7 cellular contexts compared by ENCODE assay signal in the genomic region with DNA sequence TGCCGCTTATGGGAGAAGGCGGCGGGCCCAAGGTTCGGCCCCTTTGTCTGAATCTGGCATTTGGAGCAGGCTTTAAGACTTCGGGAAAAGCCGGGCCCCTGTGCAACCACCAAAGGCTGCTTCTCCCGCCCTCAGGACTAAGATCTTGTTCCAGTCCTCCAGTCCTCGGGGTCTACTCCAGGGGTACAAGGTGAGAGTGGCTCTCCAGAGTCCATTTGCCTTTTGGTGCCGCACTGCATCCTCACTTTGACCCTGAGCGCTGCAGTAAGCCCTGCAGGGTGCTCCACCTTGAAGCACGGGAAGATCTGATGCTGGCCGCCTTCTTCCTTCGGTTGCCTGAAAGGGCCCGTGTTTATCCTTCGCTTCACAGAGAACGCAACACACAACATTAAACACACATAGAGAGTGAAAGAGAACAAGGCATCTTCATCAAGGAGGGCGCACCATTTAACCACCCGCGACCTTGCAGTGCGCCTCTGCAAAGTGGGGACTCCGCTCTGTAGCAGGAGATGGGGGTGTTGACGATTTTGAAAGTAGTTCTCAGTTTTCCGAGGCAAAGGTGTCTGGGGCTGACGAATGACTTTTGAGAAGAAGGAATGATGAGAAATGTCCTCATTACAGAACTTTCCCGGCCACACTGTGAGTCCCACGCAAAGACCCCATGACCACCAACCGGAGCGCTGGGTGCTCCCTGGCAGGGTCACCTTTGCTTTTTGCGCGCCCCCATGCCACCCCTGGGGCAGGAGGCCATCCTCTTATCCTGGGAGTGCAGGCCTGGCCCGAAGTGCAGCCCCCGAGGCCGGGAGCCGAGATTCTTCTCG. TPM values are rescaled to one million over a fixed set of nuclear protein-coding genes. Genes with fewer than 3 reads are reported as not detected.
A peak's percentile ranks its signal among the peaks of the same experiment; 100 is the strongest.
DNase-seq lines count a peak whose midpoint lies in the region; ATAC-seq, FAIRE-seq and TF ChIP-seq lines count a peak whose summit lies in the region.

No MANE protein-coding gene starts in this region.

- TF ChIP-seq RAD21 in HCT116 (IDR thresholded peaks at IDR 0.05; ENCODE audit: low read depth), result no peak

- H2AFZ ChIP-seq in HCT116 (ENCODE audit: low read depth, low read length, poor library complexity, severe bottlenecking) (no peak overlapping the region), keratinocyte (ENCODE audit: control insufficient read depth, low read length) (peak overlapping the region; percentile 80)

- FAIRE-seq in keratinocyte (lab: Jason Lieb, UNC), result no peak
- no peak for FAIRE-seq in GM12891 (lab: Jason Lieb, UNC)

- DNase-seq in HCT116 (ENCODE audit: low read depth, low spot score) (no peak), keratinocyte (ENCODE audit: low read depth, low spot score) (no peak), GM12891 (ENCODE audit: insufficient read length, low spot score) (no peak), NAMALWA (ENCODE audit: low spot score) (no peak)
- no peak for DNase-seq in activated T-helper 1 cell treated with anti-CD3 and anti-CD28 coated beads, Interleukin-12 subunit alpha, Interleukin-12 subunit beta, Interleukin-2, Interleukin-4 antibody, amounts not matched to agents 30 ng/mL and 10 ng/mL and 1 ng/mL, durations not matched to agents 14 hours and 24 hours and 36 hours (ENCODE audit: low spot score)
- no peak for DNase-seq in stimulated activated naive CD8-positive, alpha-beta T cell treated with anti-CD3 and anti-CD28 coated beads, Interleukin-15, amount 100 ng/mL, for 72 hours

- peak overlapping the region; percentile 47; the same call in 1 of the 2 replicates for H3K27ac ChIP-seq in HCT116 (ENCODE audit: low read depth, low read length)
- no peak overlapping the region for H3K27ac ChIP-seq in keratinocyte (ENCODE audit: control insufficient read depth, insufficient read depth, low read length)

- no peak for TF ChIP-seq CTCF in HCT116 (IDR thresholded peaks at IDR 0.05 in 2 of 3, conservative IDR thresholded peaks at IDR 0.05 in 1 of 3; ENCODE audit: borderline replicate concordance in 1 of 3, insufficient read depth in 1 of 3, low read depth in 2 of 3, low read length in 2 of 3)
- TF ChIP-seq CTCF in keratinocyte (optimal IDR thresholded peaks at IDR 0.05 in 1 of 3, IDR thresholded peaks at IDR 0.05 in 1 of 3, conservative IDR thresholded peaks at IDR 0.05 in 1 of 3; ENCODE audit: extremely low read depth in 1 of 3, insufficient read depth in 2 of 3, low read length in 3 of 3), result no peak

- no peaks in the 10 kb centered on the region for H3K9me1 ChIP-seq in keratinocyte (ENCODE audit: control insufficient read depth, extremely low read depth, insufficient read depth, low read length)

- peak overlapping the region; percentile 47 to 67 for H3K4me3 ChIP-seq in HCT116 (replicated peaks in 1 of 2; ENCODE audit: low read depth in 1 of 2, low read length in 2 of 2)
- peak overlapping the region; percentile 59 to 73 (median 61) for H3K4me3 ChIP-seq in keratinocyte (ENCODE audit: control insufficient read depth in 2 of 3, extremely low read depth in 1 of 3, insufficient read depth in 2 of 3, low read depth in 1 of 3, low read length in 3 of 3)

- H3K79me2 ChIP-seq in HCT116 (ENCODE audit: insufficient read depth, low read length) (no peaks in the 10 kb centered on the region), keratinocyte (ENCODE audit: control insufficient read depth, insufficient read depth, low read length) (no peaks in the 10 kb centered on the region)

- no peaks in the 10 kb centered on the region for H3K9me3 ChIP-seq in HCT116 (ENCODE audit: control insufficient read depth in 1 of 2, insufficient read depth in 1 of 2, low read depth in 1 of 2, low read length in 2 of 2)
- H3K9me3 ChIP-seq in keratinocyte (ENCODE audit: control insufficient read depth, low read depth, low read length), result no peaks in the 10 kb centered on the region

- RAD21 ChIA-PET in HCT116 (lab: Charles Lee; ENCODE audit: low non-redundant PET in 1 of 2, low total read pairs in 2 of 2, uncharacterized antibody in 2 of 2, unreplicated experiment in 2 of 2), result no interaction called here

- CTCF ChIA-PET in HCT116 (lab: Charles Lee), result no interaction called here

- no peaks in the 10 kb centered on the region for H4K20me1 ChIP-seq in HCT116 (ENCODE audit: insufficient read depth)
- H4K20me1 ChIP-seq in keratinocyte (ENCODE audit: control insufficient read depth, extremely low read depth, insufficient read depth, low read length), result no peaks in the 10 kb centered on the region

- H3K9ac ChIP-seq in HCT116 (ENCODE audit: low read length) (peak overlapping the region; percentile 57; the same call in 1 of the 2 replicates), keratinocyte (ENCODE audit: control insufficient read depth, extremely low read depth, insufficient read depth, low read length) (peak overlapping the region; percentile 52)

- no peak overlapping the region for H3K27ac Mint-ChIP-seq in activated T-helper 1 cell treated with anti-CD3 and anti-CD28 coated beads, Interleukin-12 subunit alpha, Interleukin-12 subunit beta, Interleukin-2, Interleukin-4 antibody, amounts not matched to agents 30 ng/mL and 10 ng/mL and 1 ng/mL, durations not matched to agents 14 hours and 24 hours and 36 hours
- H3K27ac Mint-ChIP-seq in stimulated activated naive CD8-positive, alpha-beta T cell treated with anti-CD3 and anti-CD28 coated beads, Interleukin-15, amount 100 ng/mL, for 72 hours, result peak overlapping the region in 1 of 2 donors; percentile 43

- TF ChIP-seq POLR2A in HCT116 (IDR thresholded peaks at IDR 0.05; ENCODE audit: borderline replicate concordance, extremely low read depth, insufficient read depth, insufficient read length) (no peak), GM12891 (IDR thresholded peaks at IDR 0.05; ENCODE audit: low read depth, low read length) (no peak)

- H3K27me3 Mint-ChIP-seq in activated T-helper 1 cell treated with anti-CD3 and anti-CD28 coated beads, Interleukin-12 subunit alpha, Interleukin-12 subunit beta, Interleukin-2, Interleukin-4 antibody, amounts not matched to agents 30 ng/mL and 10 ng/mL and 1 ng/mL, durations not matched to agents 14 hours and 24 hours and 36 hours (ENCODE audit: insufficient read depth), result peaks cover 11% of the 10 kb centered on the region
- H3K27me3 Mint-ChIP-seq in stimulated activated naive CD8-positive, alpha-beta T cell treated with anti-CD3 and anti-CD28 coated beads, Interleukin-15, amount 100 ng/mL, for 72 hours, result peaks cover 39% of the 10 kb centered on the region

- ATAC-seq in HCT116 (no peak), HG03342 (IDR thresholded peaks at IDR 0.05; ENCODE audit: unreplicated experiment) (no peak)
- no peak for ATAC-seq in stimulated activated naive CD8-positive, alpha-beta T cell treated with anti-CD3 and anti-CD28 coated beads, Interleukin-15, amount 100 ng/mL, for 72 hours

- peak overlapping the region; percentile 80 for H3K4me3 Mint-ChIP-seq in activated T-helper 1 cell treated with anti-CD3 and anti-CD28 coated beads, Interleukin-12 subunit alpha, Interleukin-12 subunit beta, Interleukin-2, Interleukin-4 antibody, amounts not matched to agents 30 ng/mL and 10 ng/mL and 1 ng/mL, durations not matched to agents 14 hours and 24 hours and 36 hours
- H3K4me3 Mint-ChIP-seq in stimulated activated naive CD8-positive, alpha-beta T cell treated with anti-CD3 and anti-CD28 coated beads, Interleukin-15, amount 100 ng/mL, for 72 hours, result peak overlapping the region; percentile 62 to 69

- H3K9me2 ChIP-seq in HCT116 (ENCODE audit: insufficient read depth), result no peaks in the 10 kb centered on the region

- H3K4me1 Mint-ChIP-seq in activated T-helper 1 cell treated with anti-CD3 and anti-CD28 coated beads, Interleukin-12 subunit alpha, Interleukin-12 subunit beta, Interleukin-2, Interleukin-4 antibody, amounts not matched to agents 30 ng/mL and 10 ng/mL and 1 ng/mL, durations not matched to agents 14 hours and 24 hours and 36 hours (ENCODE audit: low read depth), result peaks cover 17% of the 10 kb centered on the region
- peaks cover 18% of the 10 kb centered on the region for H3K4me1 Mint-ChIP-seq in stimulated activated naive CD8-positive, alpha-beta T cell treated with anti-CD3 and anti-CD28 coated beads, Interleukin-15, amount 100 ng/mL, for 72 hours

- peaks cover 10% of the 10 kb centered on the region for H3K36me3 Mint-ChIP-seq in activated T-helper 1 cell treated with anti-CD3 and anti-CD28 coated beads, Interleukin-12 subunit alpha, Interleukin-12 subunit beta, Interleukin-2, Interleukin-4 antibody, amounts not matched to agents 30 ng/mL and 10 ng/mL and 1 ng/mL, durations not matched to agents 14 hours and 24 hours and 36 hours (ENCODE audit: low read depth)

- peaks cover 7 to 21% of the 10 kb centered on the region in 2 experiments; a peak in 2 of 4 replicates for H3K4me1 ChIP-seq in HCT116 (ENCODE audit: control insufficient read depth in 1 of 2, insufficient read depth in 2 of 2, low read length in 2 of 2)
- H3K4me1 ChIP-seq in keratinocyte (ENCODE audit: control insufficient read depth, extremely low read depth, insufficient read depth, low read length), result no peaks in the 10 kb centered on the region

- H3K36me3 ChIP-seq in HCT116 (ENCODE audit: control insufficient read depth in 1 of 2, insufficient read depth in 2 of 2, low read length in 2 of 2), result no peaks in the 10 kb centered on the region
- peaks cover 0 to 1% of the 10 kb centered on the region in 2 experiments for H3K36me3 ChIP-seq in keratinocyte (ENCODE audit: control insufficient read depth in 2 of 2, extremely low read depth in 1 of 2, insufficient read depth in 2 of 2, low read length in 2 of 2)

- TSS peak; percentile 44 for BruUV-seq in HCT116 (replicated peaks; lab: Mats Ljungman, UMichigan)

- intact Hi-C loops in HCT116 (cut with micrococcal nuclease), result loop anchor here (5.0 kb wide), 1 partner anchor 440 kb away; no protein-coding TSS in a partner anchor
- intact Hi-C loops in activated T-helper 1 cell treated with anti-CD3 and anti-CD28 coated beads, Interleukin-12 subunit alpha, Interleukin-12 subunit beta, Interleukin-2, Interleukin-4 antibody, amounts not matched to agents 30 ng/mL and 10 ng/mL and 1 ng/mL, durations not matched to agents 14 hours and 24 hours and 36 hours (cut with micrococcal nuclease), result loop anchor here (2.0 kb wide), 2 partner anchors 61 to 431 kb away; partner anchors contain the start of gene MELTF

- H3K9me3 Mint-ChIP-seq in activated T-helper 1 cell treated with anti-CD3 and anti-CD28 coated beads, Interleukin-12 subunit alpha, Interleukin-12 subunit beta, Interleukin-2, Interleukin-4 antibody, amounts not matched to agents 30 ng/mL and 10 ng/mL and 1 ng/mL, durations not matched to agents 14 hours and 24 hours and 36 hours, result no peaks in the 10 kb centered on the region
- H3K9me3 Mint-ChIP-seq in stimulated activated naive CD8-positive, alpha-beta T cell treated with anti-CD3 and anti-CD28 coated beads, Interleukin-15, amount 100 ng/mL, for 72 hours, result no peaks in the 10 kb centered on the region

- H3K4me2 ChIP-seq in HCT116 (ENCODE audit: low read length), result peak overlapping the region; percentile 89
- H3K4me2 ChIP-seq in keratinocyte (ENCODE audit: control insufficient read depth, extremely low read depth, insufficient read depth, low read depth, low read length), result peak overlapping the region; percentile 87

- dilution Hi-C loops in keratinocyte (cut with MboI; ENCODE audit: extremely low pct_ligation_motif_present, low sequenced_read_pairs), result no loop called here

- POLR2A ChIA-PET in HCT116 (lab: Charles Lee), result no interaction called here

- no peaks in the 10 kb centered on the region for H3K27me3 ChIP-seq in HCT116 (ENCODE audit: insufficient read depth, low read length)
- no peaks in the 10 kb centered on the region for H3K27me3 ChIP-seq in keratinocyte (ENCODE audit: control insufficient read depth, extremely low read depth, insufficient read depth, low read length)

RNA-seq across cellular contexts. Expression of gene PIGZ, which starts 1.0 kb away (rescaled TPM):
- total RNA-seq in HCT116 (2021; ENCODE audit: unreplicated experiment), result 1.4 TPM
- polyA plus RNA-seq in HCT116 (2012), result 1.5 and 2.0 TPM in 2 replicates
- total RNA-seq in activated T-helper 1 cell treated with anti-CD3 and anti-CD28 coated beads, Interleukin-12 subunit alpha, Interleukin-12 subunit beta, Interleukin-2, Interleukin-4 antibody, amounts not matched to agents 30 ng/mL and 10 ng/mL and 1 ng/mL, durations not matched to agents 14 hours and 24 hours and 36 hours, result 1.2 and 1.7 TPM in 2 replicates
- 1.4 to 2.1 TPM (median 1.5 TPM) in 3 replicates for polyA plus RNA-seq in keratinocyte
- polyA plus RNA-seq in keratinocyte (2011; ENCODE audit: low read depth), result 0.77 TPM
- 1.3 and 1.5 TPM in 2 replicates for polyA plus RNA-seq in keratinocyte (2011; cell fraction: cytosol; rRNA removed)
- polyA plus RNA-seq in keratinocyte (2011; cell fraction: nucleus; rRNA removed), result 10.3 and 13.3 TPM in 2 replicates
- polyA plus RNA-seq in keratinocyte (2012; ENCODE audit: low replicate concordance), result 1.7 and 2.0 TPM in 2 replicates
- 1.5 to 2.2 TPM (median 1.9 TPM) in 3 replicates for polyA minus RNA-seq in keratinocyte
- 2.3 TPM for polyA minus RNA-seq in keratinocyte (2011; cell fraction: cytosol; rRNA and poly(A)+ RNA removed)
- 2.1 and 4.2 TPM in 2 replicates for polyA minus RNA-seq in keratinocyte (2011; cell fraction: nucleus; rRNA and poly(A)+ RNA removed)
- 2.5 TPM for polyA plus RNA-seq in GM12891 (2012; ENCODE audit: low read depth, missing spikeins)

RNA-seq across cellular contexts. Expression of gene NCBP2, which starts 25.3 kb away (rescaled TPM):
- total RNA-seq in HCT116 (2021; ENCODE audit: unreplicated experiment), result 82.4 TPM
- polyA plus RNA-seq in HCT116 (2012), result 59.4 and 75.4 TPM in 2 replicates
- 102 and 111 TPM in 2 replicates for total RNA-seq in activated T-helper 1 cell treated with anti-CD3 and anti-CD28 coated beads, Interleukin-12 subunit alpha, Interleukin-12 subunit beta, Interleukin-2, Interleukin-4 antibody, amounts not matched to agents 30 ng/mL and 10 ng/mL and 1 ng/mL, durations not matched to agents 14 hours and 24 hours and 36 hours
- 54.8 to 71.4 TPM (median 58.8 TPM) in 3 replicates for polyA plus RNA-seq in keratinocyte
- 117 TPM for polyA plus RNA-seq in keratinocyte (2011; ENCODE audit: low read depth)
- polyA plus RNA-seq in keratinocyte (2011; cell fraction: cytosol; rRNA removed), result 79.6 and 86.6 TPM in 2 replicates
- 53.7 and 67.3 TPM in 2 replicates for polyA plus RNA-seq in keratinocyte (2011; cell fraction: nucleus; rRNA removed)
- 55.0 and 65.5 TPM in 2 replicates for polyA plus RNA-seq in keratinocyte (2012; ENCODE audit: low replicate concordance)
- polyA minus RNA-seq in keratinocyte, result 20.1 to 50.6 TPM (median 21.3 TPM) in 3 replicates
- polyA minus RNA-seq in keratinocyte (2011; cell fraction: cytosol; rRNA and poly(A)+ RNA removed), result 26.7 TPM
- polyA minus RNA-seq in keratinocyte (2011; cell fraction: nucleus; rRNA and poly(A)+ RNA removed), result 8.3 and 16.7 TPM in 2 replicates
- 83.3 TPM for polyA plus RNA-seq in GM12891 (2012; ENCODE audit: low read depth, missing spikeins)
